10 cellular contexts compared by ENCODE assay signal in genomic region chr16:89344846-89345577, GRCh38.
A peak's percentile ranks its signal among the peaks of the same experiment; 100 is the strongest.
DNase-seq lines count a peak whose midpoint lies in the region; ATAC-seq, FAIRE-seq and TF ChIP-seq lines count a peak whose summit lies in the region.
"Had no signal": no experiment of that assay in that cellular context is flagged by ENCODE, and none has a peak within 500 bp of the region (broad histone marks: within the 10 kb centered on the region; RNA-seq: fewer than 3 reads in every experiment).

No MANE protein-coding gene starts in this region.

- peaks cover 100% of the 10 kb centered on the region for H3K79me2 ChIP-seq in SK-N-SH (ENCODE audit: insufficient read depth)

- POLR2A ChIA-PET in SK-N-SH (lab: Yijun Ruan, JAX): interaction anchor here (0.6 kb wide), 1 partner anchor 9 kb away, joined by 3 read pairs; no protein-coding TSS in a partner anchor

- peak overlapping the region; percentile 93 for H3K27ac ChIP-seq in C4-2B
- H3K27ac ChIP-seq in gastroesophageal sphincter: peak overlapping the region in 3 of 4 donors; percentile 11 to 70 (median 36)
- H3K27ac ChIP-seq in neutrophil: peak overlapping the region; percentile 33
- H3K27ac ChIP-seq in SK-N-SH (ENCODE audit: low read depth in 2 of 2, low read length in 1 of 2): no peak overlapping the region; a peak in 1 of 4 replicates

- H3K4me3 ChIP-seq in gastroesophageal sphincter: peak overlapping the region in 1 of 2 donors; percentile 7
- no peak overlapping the region for H3K4me3 ChIP-seq in neutrophil (ENCODE audit: low read depth in 1 of 2, low read length in 1 of 2)
- H3K4me3 ChIP-seq in SK-N-SH (ENCODE audit: low read depth in 2 of 2, low read length in 1 of 2): no peak overlapping the region

- peaks cover 0 to 8% (median 0%) of the 10 kb centered on the region in 3 donors for H3K27me3 Mint-ChIP-seq in immature natural killer cell (ENCODE audit: low read depth in 3 of 3)
- H3K27me3 Mint-ChIP-seq: activated naive CD8-positive, alpha-beta T cell had no signal

- H3K27me3 ChIP-seq in gastroesophageal sphincter: no peaks in the 10 kb centered on the region
- H3K27me3 ChIP-seq in neutrophil: no peaks in the 10 kb centered on the region
- H3K27me3 ChIP-seq in SK-N-SH (ENCODE audit: insufficient read depth): no peaks in the 10 kb centered on the region

- no peaks in the 10 kb centered on the region for H3K9me2 ChIP-seq in SK-N-SH

- TF ChIP-seq CTCF in C4-2B (conservative IDR thresholded peaks at IDR 0.05) (no peak), gastroesophageal sphincter (IDR thresholded peaks at IDR 0.05) (peak in 1 of 4 experiments; percentile 30), neutrophil (IDR thresholded peaks at IDR 0.05) (no peak), SK-N-SH (IDR thresholded peaks at IDR 0.05) (no peak)

- H3K4me1 Mint-ChIP-seq in immature natural killer cell: peaks cover 87 to 94% of the 10 kb centered on the region in 2 donors

- no peak overlapping the region for H3K9ac ChIP-seq in SK-N-SH

- H3K4me1 ChIP-seq in gastroesophageal sphincter: peaks cover 0 to 65% (median 22%) of the 10 kb centered on the region in 3 donors
- H3K4me1 ChIP-seq in neutrophil (ENCODE audit: control insufficient read depth in 1 of 2, insufficient read depth in 1 of 2, low read depth in 1 of 2, low read length in 1 of 2): peaks cover 4 to 5% of the 10 kb centered on the region in 2 experiments
- H3K4me1 ChIP-seq in SK-N-SH (ENCODE audit: control insufficient read depth in 1 of 2, insufficient read depth in 2 of 2, low read depth in 1 of 2, low read length in 1 of 2): peaks cover 4 to 33% of the 10 kb centered on the region in 2 experiments; a peak in 1 of 4 replicates

- H3F3A ChIP-seq in SK-N-SH (replicated peaks; ENCODE audit: insufficient read depth): no peaks in the 10 kb centered on the region

- no peaks in the 10 kb centered on the region for H3K9me3 Mint-ChIP-seq in immature natural killer cell

- H3K4me2 ChIP-seq in SK-N-SH: no peak overlapping the region

- H3K9me3 ChIP-seq in gastroesophageal sphincter (no peaks in the 10 kb centered on the region), neutrophil (no peaks in the 10 kb centered on the region), SK-N-SH (no peaks in the 10 kb centered on the region)

- peak; percentile 69 for DNase-seq in NCI-H69 (lab: John Stamatoyannopoulos, UW)
- DNase-seq in SK-N-SH: no peak
- DNase-seq in amniotic stem cell (lab: John Stamatoyannopoulos, UW): no peak
- DNase-seq in H54 (ENCODE audit: insufficient read length, low spot score): no peak
- no peak for DNase-seq in immature natural killer cell

- no peak for TF ChIP-seq EP300 in gastroesophageal sphincter (IDR thresholded peaks at IDR 0.05)
- TF ChIP-seq EP300 in SK-N-SH (IDR thresholded peaks at IDR 0.05; ENCODE audit: borderline replicate concordance in 1 of 2, low read depth in 1 of 2, low read length in 1 of 2): no peak

- H4K20me1 ChIP-seq in SK-N-SH (ENCODE audit: insufficient read depth): peaks cover 99% of the 10 kb centered on the region

- H3K36me3 ChIP-seq in gastroesophageal sphincter (no peaks in the 10 kb centered on the region), neutrophil (no peaks in the 10 kb centered on the region), SK-N-SH (replicated peaks in 1 of 2; ENCODE audit: control insufficient read depth in 1 of 2, insufficient read depth in 2 of 2, low read length in 1 of 2) (peaks cover 0 to 4% of the 10 kb centered on the region in 2 experiments)

- CTCF ChIA-PET in SK-N-SH (lab: Yijun Ruan, JAX): interaction anchor here (0.9 to 2.1 kb wide), 4 partner anchors 10 to 164 kb away, joined by 3 to 7 read pairs (median 3); no protein-coding TSS in a partner anchor

- TF ChIP-seq RAD21 in SK-N-SH (IDR thresholded peaks at IDR 0.05; ENCODE audit: low read length): no peak

- H3K36me3 Mint-ChIP-seq in immature natural killer cell: no peaks in the 10 kb centered on the region

- WGBS in gastroesophageal sphincter (ENCODE audit: low coverage in 1 of 2), 2 donors: 20 to 33% methylated on average over 5 to 10 of the region's 19 CpGs
- WGBS in SK-N-SH (ENCODE audit: low lambda C conversion rate): 89% methylated on average over 19 of the region's 19 CpGs

- TF ChIP-seq POLR2A in gastroesophageal sphincter (IDR thresholded peaks at IDR 0.05): no peak
- TF ChIP-seq POLR2A in H54 (IDR thresholded peaks at IDR 0.05; ENCODE audit: low read depth, low read length): no peak

- no peak overlapping the region for H3K27ac Mint-ChIP-seq in immature natural killer cell

- peak; percentile 48 for ATAC-seq in gastroesophageal sphincter

- no peak overlapping the region for H2AFZ ChIP-seq in SK-N-SH (ENCODE audit: low read depth)

- FAIRE-seq in H54 (lab: Jason Lieb, UNC): no peak
- FAIRE-seq: keratinocyte had no signal

- no peak overlapping the region for H3K4me3 Mint-ChIP-seq in immature natural killer cell
- H3K4me3 Mint-ChIP-seq: activated naive CD8-positive, alpha-beta T cell had no signal

TF ChIP-seq in SK-N-SH, 30 proteins besides CTCF, POLR2A, EP300 and RAD21:
- TF ChIP-seq TCF12 (IDR thresholded peaks at IDR 0.05): no peak
- no peak for TF ChIP-seq RFX5 (IDR thresholded peaks at IDR 0.05; ENCODE audit: low read length)
- no peak for TF ChIP-seq TAF1 (IDR thresholded peaks at IDR 0.05; ENCODE audit: borderline replicate concordance, low read depth, low read length)
- no peak for TF ChIP-seq ZBTB33 (IDR thresholded peaks at IDR 0.05; ENCODE audit: borderline replicate concordance, low read depth)
- TF ChIP-seq JUND (IDR thresholded peaks at IDR 0.05): no peak
- no peak for TF ChIP-seq TEAD4 (IDR thresholded peaks at IDR 0.05; ENCODE audit: borderline replicate concordance, insufficient read depth)
- no peak for TF ChIP-seq RXRA (IDR thresholded peaks at IDR 0.05; ENCODE audit: borderline replicate concordance, low read depth)
- TF ChIP-seq IRF3 (IDR thresholded peaks at IDR 0.05; ENCODE audit: low read depth, low read length): no peak
- no peak for TF ChIP-seq SIN3A (IDR thresholded peaks at IDR 0.05; ENCODE audit: borderline replicate concordance, low read depth, low read length)
- TF ChIP-seq NFIC (IDR thresholded peaks at IDR 0.05; ENCODE audit: borderline replicate concordance): no peak
- no peak for TF ChIP-seq CHD2 (IDR thresholded peaks at IDR 0.05; ENCODE audit: low read length, partially characterized antibody)
- no peak for TF ChIP-seq EZH2phosphoT487 (IDR thresholded peaks at IDR 0.05; ENCODE audit: borderline replicate concordance, low read depth)
- TF ChIP-seq MEF2A (IDR thresholded peaks at IDR 0.05; ENCODE audit: borderline replicate concordance, low read depth): no peak
- TF ChIP-seq YY1 (IDR thresholded peaks at IDR 0.05; ENCODE audit: low read depth): no peak
- no peak for TF ChIP-seq MXI1 (IDR thresholded peaks at IDR 0.05; ENCODE audit: low read depth, low read length)
- no peak for TF ChIP-seq PBX3 (IDR thresholded peaks at IDR 0.05)
- no peak for TF ChIP-seq SMC3 (IDR thresholded peaks at IDR 0.05; ENCODE audit: low read depth, low read length)
- no peak for TF ChIP-seq NRF1 (IDR thresholded peaks at IDR 0.05; ENCODE audit: low read depth, low read length)

Comparison
In these comparisons a context has a peak if more than half of its experiments do, and no peak if none do; other contexts are left out.
1. H3K27ac ChIP-seq: peak in C4-2B (single experiment), gastroesophageal sphincter (3 of 4) and neutrophil (single experiment); none in SK-N-SH (0 of 2).